1 cellular context compared by ENCODE assay signal in genomic region chr22:46659791-46660186, GRCh38.
TF ChIP-seq lines count a peak whose summit lies in the region.

No MANE protein-coding gene starts in this region.

TF ChIP-seq in IMR-90, 13 proteins besides CTCF, POLR2A, EP300 and RAD21 (continued from another document):
- TF ChIP-seq SMC3 (IDR thresholded peaks at IDR 0.05; ENCODE audit: low read depth, low read length) (no peak), BHLHE40 (IDR thresholded peaks at IDR 0.05; ENCODE audit: low read depth, low read length) (no peak), MXI1 (IDR thresholded peaks at IDR 0.05; ENCODE audit: borderline replicate concordance, low read depth, low read length) (no peak), CEBPB (IDR thresholded peaks at IDR 0.05; ENCODE audit: low read depth, low read length) (no peak), CHD1 (IDR thresholded peaks at IDR 0.05; ENCODE audit: low read depth, low read length) (no peak), RFX5 (IDR thresholded peaks at IDR 0.05; ENCODE audit: low read depth, low read length) (no peak), MAZ (IDR thresholded peaks at IDR 0.05; ENCODE audit: borderline replicate concordance, low read depth, low read length) (no peak)
- TF ChIP-seq, protein P1, sequence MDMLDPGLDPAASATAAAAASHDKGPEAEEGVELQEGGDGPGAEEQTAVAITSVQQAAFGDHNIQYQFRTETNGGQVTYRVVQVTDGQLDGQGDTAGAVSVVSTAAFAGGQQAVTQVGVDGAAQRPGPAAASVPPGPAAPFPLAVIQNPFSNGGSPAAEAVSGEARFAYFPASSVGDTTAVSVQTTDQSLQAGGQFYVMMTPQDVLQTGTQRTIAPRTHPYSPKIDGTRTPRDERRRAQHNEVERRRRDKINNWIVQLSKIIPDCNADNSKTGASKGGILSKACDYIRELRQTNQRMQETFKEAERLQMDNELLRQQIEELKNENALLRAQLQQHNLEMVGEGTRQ (IDR thresholded peaks at IDR 0.05; ENCODE audit: low read depth, low read length) = no peak
- TF ChIP-seq, protein P2, sequence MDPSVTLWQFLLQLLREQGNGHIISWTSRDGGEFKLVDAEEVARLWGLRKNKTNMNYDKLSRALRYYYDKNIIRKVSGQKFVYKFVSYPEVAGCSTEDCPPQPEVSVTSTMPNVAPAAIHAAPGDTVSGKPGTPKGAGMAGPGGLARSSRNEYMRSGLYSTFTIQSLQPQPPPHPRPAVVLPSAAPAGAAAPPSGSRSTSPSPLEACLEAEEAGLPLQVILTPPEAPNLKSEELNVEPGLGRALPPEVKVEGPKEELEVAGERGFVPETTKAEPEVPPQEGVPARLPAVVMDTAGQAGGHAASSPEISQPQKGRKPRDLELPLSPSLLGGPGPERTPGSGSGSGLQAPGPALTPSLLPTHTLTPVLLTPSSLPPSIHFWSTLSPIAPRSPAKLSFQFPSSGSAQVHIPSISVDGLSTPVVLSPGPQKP (IDR thresholded peaks at IDR 0.05; ENCODE audit: borderline replicate concordance, low read depth, low read length) = no peak
